Comparison of ENCODE assay signal across 18 cellular contexts in genomic region chr3:11074007-11074406, GRCh38.
"Had no signal": no experiment of that assay in that cellular context is flagged by ENCODE, and none has a peak within 500 bp of the region (broad histone marks: within the 10 kb centered on the region; RNA-seq: fewer than 3 reads in every experiment).

No MANE protein-coding gene starts in this region.

- H3K4me3 ChIP-seq: left ventricle myocardium inferior, lung, mucosa of descending colon, pancreas, prostate gland, skin epidermis, suprapubic skin, thoracic aorta, tibial artery, uterus had no signal

- H3K27ac ChIP-seq: left ventricle myocardium inferior, pancreas, prostate gland, skin epidermis, suprapubic skin, thoracic aorta, tibial artery, uterus had no signal

- FAIRE-seq: pancreas had no signal

- H3K36me3 ChIP-seq: left ventricle myocardium inferior, pancreas, prostate gland, suprapubic skin, thoracic aorta, tibial artery, uterus had no signal

- H3K27me3 ChIP-seq: pancreas, suprapubic skin, tibial artery, uterus had no signal

- H3K9me3 ChIP-seq: mucosa of descending colon, pancreas, prostate gland, suprapubic skin, thoracic aorta, tibial artery, uterus had no signal

- H3K4me1 ChIP-seq: left ventricle myocardium inferior, pancreas, prostate gland, suprapubic skin, tibial artery, uterus had no signal

- DNase-seq: left ventricle myocardium inferior; mesendoderm; midbrain; mucosa of descending colon; naive thymus-derived CD4-positive, alpha-beta T cell; pancreas; posterior cingulate gyrus; retina; right cardiac atrium; stimulated activated CD4-positive, alpha-beta T cell treated with anti-CD3 and anti-CD28 coated beads, Interleukin-4, amount 100 ng/mL, for 24 hours; stimulated activated naive CD4-positive, alpha-beta T cell; tibial artery; uterus had no signal
